ENCODE assay signal across 26 cellular contexts in genomic region chr11:44377121-44377520, GRCh38.
"Had no signal": no experiment of that assay in that cellular context is flagged by ENCODE, and none has a peak within 500 bp of the region (broad histone marks: within the 10 kb centered on the region; RNA-seq: fewer than 3 reads in every experiment).

No MANE protein-coding gene starts in this region.

- H3K36me3 Mint-ChIP-seq: activated naive CD8-positive, alpha-beta T cell; brain had no signal

- DNase-seq: activated CD4-positive, alpha-beta T cell treated with anti-CD3 and anti-CD28 coated beads, Interleukin-2, amount 10 ng/mL, durations not matched to agents 24 days and 14 days; activated CD4-positive, alpha-beta T cell treated with anti-CD3 and anti-CD28 coated beads, Interleukin-2, amount 50 U/mL, for 4 hours; activated CD8-positive, alpha-beta T cell treated with anti-CD3 and anti-CD28 coated beads for 36 hours; activated gamma-delta T cell treated with Interleukin-2 at 50 U/mL for 16 hours; activated naive CD4-positive, alpha-beta T cell treated with anti-CD3 and anti-CD28 coated beads for 36 hours; activated naive CD8-positive, alpha-beta T cell treated with anti-CD3 and anti-CD28 coated beads, Interleukin-2, amount 50 U/mL, for 24 hours; activated T-cell treated with anti-CD3 and anti-CD28 coated beads, Interleukin-2, amount 50 U/mL, for 24 hours; anterior cingulate cortex; central memory CD4-positive, alpha-beta T cell; MM.1S; NCI-H1092 treated with DMSO at 0.1 percent for 48 hours; NCI-H1417; NCI-H146; NCI-H187; NCI-H2029 treated with DMSO at 0.1 percent for 48 hours; NCI-H2107; NCI-H2171; NCI-H510A; NCI-H526; NCI-H748 treated with DMSO at 0.1 percent for 48 hours; NK-92 treated with Interleukin-12 subunit alpha and Interleukin-12 subunit beta, amount 100 ng/mL, for 24 hours; PC-9; Right ventricle myocardium superior; T1000 had no signal

- H3K4me3 Mint-ChIP-seq: activated CD4-positive, alpha-beta T cell treated with anti-CD3 and anti-CD28 coated beads, Interleukin-2, amount 10 ng/mL, durations not matched to agents 24 days and 14 days; activated CD8-positive, alpha-beta T cell treated with anti-CD3 and anti-CD28 coated beads for 36 hours; activated naive CD4-positive, alpha-beta T cell treated with anti-CD3 and anti-CD28 coated beads for 36 hours; activated naive CD8-positive, alpha-beta T cell; activated naive CD8-positive, alpha-beta T cell treated with anti-CD3 and anti-CD28 coated beads, Interleukin-2, amount 50 U/mL, for 24 hours; activated T-cell treated with anti-CD3 and anti-CD28 coated beads, Interleukin-2, amount 50 U/mL, for 24 hours; brain had no signal

- H3K4me1 Mint-ChIP-seq: activated CD4-positive, alpha-beta T cell treated with anti-CD3 and anti-CD28 coated beads, Interleukin-2, amount 10 ng/mL, durations not matched to agents 24 days and 14 days; activated naive CD8-positive, alpha-beta T cell treated with anti-CD3 and anti-CD28 coated beads, Interleukin-2, amount 50 U/mL, for 24 hours had no signal

- H3K27ac Mint-ChIP-seq: activated CD4-positive, alpha-beta T cell treated with anti-CD3 and anti-CD28 coated beads, Interleukin-2, amount 10 ng/mL, durations not matched to agents 24 days and 14 days; activated CD8-positive, alpha-beta T cell treated with anti-CD3 and anti-CD28 coated beads for 36 hours; activated naive CD4-positive, alpha-beta T cell treated with anti-CD3 and anti-CD28 coated beads for 36 hours; activated naive CD8-positive, alpha-beta T cell; activated naive CD8-positive, alpha-beta T cell treated with anti-CD3 and anti-CD28 coated beads, Interleukin-2, amount 50 U/mL, for 24 hours; activated T-cell treated with anti-CD3 and anti-CD28 coated beads, Interleukin-2, amount 50 U/mL, for 24 hours had no signal

- H3K27me3 Mint-ChIP-seq: activated CD4-positive, alpha-beta T cell treated with anti-CD3 and anti-CD28 coated beads, Interleukin-2, amount 10 ng/mL, durations not matched to agents 24 days and 14 days; activated CD8-positive, alpha-beta T cell treated with anti-CD3 and anti-CD28 coated beads for 36 hours had no signal

- H3K9me3 Mint-ChIP-seq: activated CD4-positive, alpha-beta T cell treated with anti-CD3 and anti-CD28 coated beads, Interleukin-2, amount 10 ng/mL, durations not matched to agents 24 days and 14 days; activated CD8-positive, alpha-beta T cell treated with anti-CD3 and anti-CD28 coated beads for 36 hours; activated naive CD4-positive, alpha-beta T cell treated with anti-CD3 and anti-CD28 coated beads for 36 hours; activated T-cell treated with anti-CD3 and anti-CD28 coated beads, Interleukin-2, amount 50 U/mL, for 24 hours had no signal
